Comparison of ENCODE assay signal across 14 cellular contexts in the genomic region with DNA sequence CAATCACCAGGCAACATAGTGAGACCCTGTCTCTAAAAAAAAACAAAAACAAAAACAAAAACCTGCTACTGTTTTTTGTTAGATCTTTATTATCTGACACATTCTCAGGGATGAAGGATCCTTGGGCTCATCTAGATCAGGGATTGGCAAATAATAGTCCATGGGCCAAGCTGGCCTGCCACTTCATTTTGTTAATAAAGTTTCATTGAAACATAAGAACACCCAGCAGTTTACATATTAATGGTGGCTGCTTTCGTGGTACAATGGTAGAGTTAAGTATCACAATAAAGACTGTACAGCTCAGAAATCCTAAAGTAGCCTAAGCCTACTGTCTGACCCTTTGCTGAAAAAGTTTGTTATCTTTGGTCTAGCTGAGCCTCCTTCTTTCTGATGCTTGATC. TPM values are rescaled to one million over a fixed set of nuclear protein-coding genes. Genes with fewer than 3 reads are reported as not detected.
DNase-seq lines count a peak whose midpoint lies in the region; ATAC-seq, FAIRE-seq and TF ChIP-seq lines count a peak whose summit lies in the region.
"Had no signal": no experiment of that assay in that cellular context is flagged by ENCODE, and none has a peak within 500 bp of the region (broad histone marks: within the 10 kb centered on the region; RNA-seq: fewer than 3 reads in every experiment).

No MANE protein-coding gene starts in this region.

- peak overlapping the region; percentile 83 for H3K4me2 ChIP-seq in mammary epithelial cell (ENCODE audit: insufficient read depth, low read depth, low read length)

- peak overlapping the region; percentile 77 for H2AFZ ChIP-seq in mammary epithelial cell (ENCODE audit: low read depth, low read length)

- H3K4me3 ChIP-seq in mammary epithelial cell (replicated peaks in 1 of 3; ENCODE audit: insufficient read depth in 1 of 3, low read depth in 2 of 3, low read length in 3 of 3) (peak overlapping the region; percentile 32 to 42 (median 36)), thoracic aorta (peak overlapping the region; percentile 46)
- H3K4me3 ChIP-seq: left lung, prostate gland, transverse colon had no signal

- H3K9ac ChIP-seq in mammary epithelial cell (ENCODE audit: insufficient read depth, low read length): peak overlapping the region; percentile 65

- H3K27me3 ChIP-seq in mammary epithelial cell (ENCODE audit: insufficient read depth, low read length) (no peaks in the 10 kb centered on the region), layer of hippocampus (ENCODE audit: control insufficient read depth, insufficient read depth, low read length) (no peaks in the 10 kb centered on the region), thoracic aorta (replicated peaks; ENCODE audit: insufficient read depth) (no peaks in the 10 kb centered on the region)
- H3K27me3 ChIP-seq: left lung, transverse colon had no signal

- DNase-seq in HTR-8/SVneo (ENCODE audit: insufficient read length, low spot score) (no peak), mammary epithelial cell (no peak), thoracic aorta (ENCODE audit: low spot score) (no peak), superior temporal gyrus (ENCODE audit: extremely low spot score) (no peak)
- DNase-seq: activated naive CD8-positive, alpha-beta T cell treated with anti-CD3 and anti-CD28 coated beads, Interleukin-2, amount 10 ng/mL, durations not matched to agents 7 days and 5 days; NCI-H1048; NK-92 treated with Interleukin-12 subunit alpha and Interleukin-12 subunit beta, amount 100 ng/mL, for 24 hours; transverse colon had no signal

- dilution Hi-C loops in mammary epithelial cell (cut with HindIII; ENCODE audit: low sequenced_read_pairs): no loop called here

- intact Hi-C loops in mammary epithelial cell (cut with micrococcal nuclease): no loop called here

- ATAC-seq in thoracic aorta (ENCODE audit: insufficient number of reproducible peaks, low FRiP score, low read depth): no peak
- no peak for ATAC-seq in HG02588 (IDR thresholded peaks at IDR 0.05; ENCODE audit: unreplicated experiment)
- ATAC-seq in HG02970 (IDR thresholded peaks at IDR 0.05; ENCODE audit: low FRiP score, unreplicated experiment): no peak
- ATAC-seq in GM18870 (IDR thresholded peaks at IDR 0.05; ENCODE audit: unreplicated experiment): no peak

- peak overlapping the region; percentile 83 for H3K27ac ChIP-seq in mammary epithelial cell (ENCODE audit: insufficient read depth, low read depth, low read length)
- peak overlapping the region; percentile 64 for H3K27ac ChIP-seq in layer of hippocampus (ENCODE audit: low read depth, low read length)
- peak overlapping the region; percentile 84 to 96 for H3K27ac ChIP-seq in thoracic aorta
- H3K27ac ChIP-seq: prostate gland, transverse colon had no signal

- FAIRE-seq in HTR-8/SVneo (lab: Jason Lieb, UNC): peak; percentile 42

- TF ChIP-seq CTCF in mammary epithelial cell (conservative IDR thresholded peaks at IDR 0.05 in 1 of 2, IDR thresholded peaks at IDR 0.05 in 1 of 2; ENCODE audit: extremely low read depth in 1 of 2, insufficient read depth in 1 of 2, low read depth in 1 of 2, low read length in 2 of 2) (no peak), thoracic aorta (IDR thresholded peaks at IDR 0.05) (no peak)

- WGBS in mammary epithelial cell (ENCODE audit: low coverage, missing lambda C conversion rate): 18% methylated on average over 1 of the region's 1 CpG

- no peaks in the 10 kb centered on the region for H3K9me3 ChIP-seq in mammary epithelial cell (replicated peaks; ENCODE audit: insufficient read depth, low read length)
- no peaks in the 10 kb centered on the region for H3K9me3 ChIP-seq in thoracic aorta
- H3K9me3 ChIP-seq: left lung, prostate gland, transverse colon had no signal

- CTCF ChIA-PET in mammary epithelial cell (lab: Charles Lee; ENCODE audit: low non-redundant PET): interaction anchor here (1.0 kb wide), 1 partner anchor 12 kb away, joined by 4 read pairs; no protein-coding TSS in a partner anchor

- H3K4me1 ChIP-seq in mammary epithelial cell (ENCODE audit: insufficient read depth, low read length) (peaks cover 16% of the 10 kb centered on the region), thoracic aorta (ENCODE audit: control insufficient read depth in 1 of 2, low read depth in 2 of 2) (peaks cover 39 to 72% of the 10 kb centered on the region in 2 donors)
- H3K4me1 ChIP-seq: left lung, prostate gland, transverse colon had no signal

- in situ Hi-C loops in mammary epithelial cell (cut with MboI; ENCODE audit: low sequenced_read_pairs in 2 of 2): no loop called here

- H3K79me2 ChIP-seq in mammary epithelial cell (ENCODE audit: insufficient read depth, low read length): no peaks in the 10 kb centered on the region

- H3K36me3 ChIP-seq in mammary epithelial cell (ENCODE audit: insufficient read depth, low read length) (no peaks in the 10 kb centered on the region), thoracic aorta (no peaks in the 10 kb centered on the region)
- H3K36me3 ChIP-seq: prostate gland, transverse colon had no signal

- BruUV-seq in mammary epithelial cell (replicated peaks; lab: Mats Ljungman, UMichigan): TSS peak; percentile 56

- H4K20me1 ChIP-seq in mammary epithelial cell (ENCODE audit: insufficient read depth, low read length): no peaks in the 10 kb centered on the region

RNA-seq across cellular contexts. Expression of a gene that starts 32.9 kb away (rescaled TPM):
- total RNA-seq in mammary epithelial cell (1 to 10 TPM in 1 of 2 donors, under 1 TPM in 1; 0.45 to 1.0 TPM), thoracic aorta (10 to 100 TPM; 12.4 to 21.9 TPM)
- polyA plus RNA-seq in mammary epithelial cell: 0.07 TPM
- not detected for polyA minus RNA-seq in mammary epithelial cell

Comparison
In these comparisons a context has a peak if more than half of its experiments do, and no peak if none do; other contexts are left out.
1. RNA of a gene that starts 32.9 kb away (total RNA-seq): 12.4 to 21.9 TPM in thoracic aorta; 0.45 to 1.0 TPM in mammary epithelial cell; every median in the first group is over 4 times any median in the second.
2. Peak in every context shown above with its lines, with median percentiles within 50 percentile points of each other: H3K27ac ChIP-seq.